ENCODE assay signal across 9 cellular contexts in the genomic region with DNA sequence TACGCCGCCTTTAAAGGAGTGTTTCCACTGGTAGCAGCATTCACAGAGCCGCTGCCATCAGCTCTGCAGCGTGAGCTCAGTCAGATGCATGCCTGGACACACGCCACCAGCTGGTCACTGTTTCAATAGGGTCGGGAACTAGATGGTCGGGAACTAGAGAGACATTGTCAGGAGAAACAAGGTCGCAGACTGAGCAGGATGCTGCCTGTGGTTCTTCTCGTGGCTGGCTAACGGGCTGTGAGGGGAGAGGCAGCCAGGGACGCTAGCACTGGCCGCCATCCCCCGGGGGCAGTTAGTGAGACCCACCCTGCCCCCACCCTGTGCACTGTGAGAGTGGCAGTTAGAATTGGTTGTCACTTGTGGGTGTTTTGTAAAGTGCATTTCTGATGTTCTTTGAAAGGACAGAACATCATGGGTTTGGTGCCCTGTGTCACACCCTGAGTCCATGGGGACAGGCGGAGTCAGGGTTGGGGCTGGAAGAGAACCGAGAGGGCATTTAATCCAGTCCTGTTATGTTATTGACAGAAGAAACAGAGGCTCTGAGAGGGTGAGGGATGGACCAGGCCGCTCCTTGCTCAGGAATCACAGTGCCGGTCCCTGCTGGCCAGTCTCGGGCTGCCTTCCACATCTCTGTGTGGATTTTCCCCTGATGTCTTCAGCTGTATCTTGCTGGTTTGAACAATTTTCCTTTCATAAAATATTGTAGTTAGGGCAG.
DNase-seq lines count a peak whose midpoint lies in the region; ATAC-seq and TF ChIP-seq lines count a peak whose summit lies in the region.
"Had no signal": no experiment of that assay in that cellular context is flagged by ENCODE, and none has a peak within 500 bp of the region (broad histone marks: within the 10 kb centered on the region; RNA-seq: fewer than 3 reads in every experiment).

No MANE protein-coding gene starts in this region.

- peak overlapping the region; percentile 95 for H3K27ac ChIP-seq in left ventricle myocardium inferior (replicated peaks)
- H3K27ac ChIP-seq: BLaER1 treated with 17β-estradiol and CSF1 and Interleukin-3, amounts not matched to agents 10 nM and 100 nM had no signal

- TF ChIP-seq CTCF in WI38 (IDR thresholded peaks at IDR 0.05; ENCODE audit: low read depth, low read length): 0 out of 2 replicates have a peak, but pooled peaks have one; percentile 10
- TF ChIP-seq CTCF in left ventricle myocardium inferior (IDR thresholded peaks at IDR 0.05; ENCODE audit: borderline replicate concordance): peak; percentile 59

- H3K36me3 ChIP-seq in left ventricle myocardium inferior: no peaks in the 10 kb centered on the region

- H3K9me3 ChIP-seq in left ventricle myocardium inferior (replicated peaks): no peaks in the 10 kb centered on the region
- H3K9me3 ChIP-seq: BLaER1 treated with 17β-estradiol and CSF1 and Interleukin-3, amounts not matched to agents 10 nM and 100 nM had no signal

- H3K4me3 ChIP-seq in WI38 (ENCODE audit: low read depth, low read length) (no peak overlapping the region), left ventricle myocardium inferior (peak overlapping the region; percentile 23)
- H3K4me3 ChIP-seq: BLaER1 treated with 17β-estradiol and CSF1 and Interleukin-3, amounts not matched to agents 10 nM and 100 nM had no signal

- ATAC-seq in sciatic nerve (peak; percentile 79), HG02970 (IDR thresholded peaks at IDR 0.05; ENCODE audit: low FRiP score, unreplicated experiment) (no peak), GM19324 (IDR thresholded peaks at IDR 0.05; ENCODE audit: low FRiP score, unreplicated experiment) (no peak)

- DNase-seq in NCI-H1417 (lab: John Stamatoyannopoulos, UW) (peak; percentile 11 to 67 (median 13)), NCI-H1417 treated with DMSO at 0.1 percent for 48 hours (lab: John Stamatoyannopoulos, UW) (no peak), left ventricle myocardium inferior (peak; percentile 79), sciatic nerve (ENCODE audit: low spot score) (peak; percentile 77)
- DNase-seq in stimulated activated CD8-positive, alpha-beta memory T cell treated with anti-CD3 and anti-CD28 coated beads, Interleukin-4, amount 100 ng/mL, for 48 hours: no peak

- H3K4me1 ChIP-seq in left ventricle myocardium inferior: peaks cover 54% of the 10 kb centered on the region

- intact Hi-C loops in left ventricle myocardium inferior (cut with micrococcal nuclease): no loop called here
- intact Hi-C loops in sciatic nerve (cut with DNase I): no loop called here

- H3K27me3 ChIP-seq in left ventricle myocardium inferior (ENCODE audit: low read depth): no peaks in the 10 kb centered on the region
- H3K27me3 ChIP-seq: BLaER1 treated with 17β-estradiol and CSF1 and Interleukin-3, amounts not matched to agents 10 nM and 100 nM had no signal

Comparison
In these comparisons a context has a peak if more than half of its experiments do, and no peak if none do; other contexts are left out.
1. DNase-seq: peak in NCI-H1417 (3 of 3), left ventricle myocardium inferior (single experiment) and sciatic nerve (single experiment); none in NCI-H1417 treated with DMSO at 0.1 percent for 48 hours (single experiment) and stimulated activated CD8-positive, alpha-beta memory T cell treated with anti-CD3 and anti-CD28 coated beads, Interleukin-4, amount 100 ng/mL, for 48 hours (single experiment).